In genomic region chr5:180816608-180817534, GRCh38 we compare ENCODE assay signal across 1 cellular context.
TF ChIP-seq lines count a peak whose summit lies in the region.

No MANE protein-coding gene starts in this region.

TF ChIP-seq in HEK293, 187 proteins besides CTCF, POLR2A, EP300 and RAD21 (continued from another document and continues in another):
- TF ChIP-seq ZNF513 (tag by site-specific recombination; IDR thresholded peaks at IDR 0.05) = no peak
- TF ChIP-seq ZBTB6 (tag by site-specific recombination; IDR thresholded peaks at IDR 0.05) = no peak
- no peak for TF ChIP-seq ZNF16 (tag by site-specific recombination; IDR thresholded peaks at IDR 0.05; ENCODE audit: low read depth)
- no peak for TF ChIP-seq ZNF626 (tag by site-specific recombination; IDR thresholded peaks at IDR 0.05)
- TF ChIP-seq ZNF416 (tag by site-specific recombination; IDR thresholded peaks at IDR 0.05) = no peak
- no peak for TF ChIP-seq ZSCAN30 (tag by site-specific recombination; IDR thresholded peaks at IDR 0.05)
- no peak for TF ChIP-seq ZNF157 (tag by site-specific recombination; IDR thresholded peaks at IDR 0.05)
- TF ChIP-seq KLF10 (tag by site-specific recombination; IDR thresholded peaks at IDR 0.05) = no peak
- TF ChIP-seq BCL11B (tag by site-specific recombination; IDR thresholded peaks at IDR 0.05; ENCODE audit: low read depth) = no peak
- no peak for TF ChIP-seq ZNF350 (tag by site-specific recombination; IDR thresholded peaks at IDR 0.05)
- TF ChIP-seq BCL6B (tag by site-specific recombination; IDR thresholded peaks at IDR 0.05) = no peak
- TF ChIP-seq SCRT2 (tag by site-specific recombination; IDR thresholded peaks at IDR 0.05) = no peak
- no peak for TF ChIP-seq ZNF404 (tag by site-specific recombination; IDR thresholded peaks at IDR 0.05)
- no peak for TF ChIP-seq ZNF670 (tag by site-specific recombination; IDR thresholded peaks at IDR 0.05; ENCODE audit: low read depth)
- TF ChIP-seq ZNF549 (tag by site-specific recombination; IDR thresholded peaks at IDR 0.05) = no peak
- TF ChIP-seq ZSCAN23 (tag by site-specific recombination; IDR thresholded peaks at IDR 0.05) = no peak
- no peak for TF ChIP-seq ZFHX2 (tag by site-specific recombination; conservative IDR thresholded peaks at IDR 0.05)
- no peak for TF ChIP-seq ZNF548 (tag by site-specific recombination; IDR thresholded peaks at IDR 0.05)
- TF ChIP-seq ZNF560 (tag by site-specific recombination; IDR thresholded peaks at IDR 0.05; ENCODE audit: borderline replicate concordance) = no peak
- no peak for TF ChIP-seq ZNF266 (tag by site-specific recombination; IDR thresholded peaks at IDR 0.05; ENCODE audit: low read depth)
- TF ChIP-seq REST (tag by site-specific recombination; IDR thresholded peaks at IDR 0.05) = no peak
- TF ChIP-seq ZNF292 (tag by site-specific recombination; IDR thresholded peaks at IDR 0.05; ENCODE audit: borderline replicate concordance, low read depth) = no peak
- no peak for TF ChIP-seq ZNF211 (tag by site-specific recombination; IDR thresholded peaks at IDR 0.05; ENCODE audit: low read depth)
- TF ChIP-seq GLIS1 (tag by site-specific recombination; IDR thresholded peaks at IDR 0.05) = peak; percentile 94
- no peak for TF ChIP-seq ZNF654 (tag by site-specific recombination; IDR thresholded peaks at IDR 0.05; ENCODE audit: low read depth)
- TF ChIP-seq ZNF324 (tag by site-specific recombination; IDR thresholded peaks at IDR 0.05) = no peak; the same call in 1 of the 2 replicates
- no peak for TF ChIP-seq ZNF776 (tag by site-specific recombination; IDR thresholded peaks at IDR 0.05; ENCODE audit: borderline replicate concordance)
- TF ChIP-seq ZNF302 (tag by site-specific recombination; IDR thresholded peaks at IDR 0.05; ENCODE audit: low read depth) = no peak
- no peak for TF ChIP-seq ZSCAN5A (tag by site-specific recombination; IDR thresholded peaks at IDR 0.05)
- no peak for TF ChIP-seq ZNF221 (tag by site-specific recombination; IDR thresholded peaks at IDR 0.05; ENCODE audit: borderline replicate concordance)
- TF ChIP-seq ZNF148 (tag by site-specific recombination; IDR thresholded peaks at IDR 0.05; ENCODE audit: borderline replicate concordance) = no peak
- no peak for TF ChIP-seq ZNF311 (tag by site-specific recombination; IDR thresholded peaks at IDR 0.05; ENCODE audit: borderline replicate concordance)
- 0 out of 2 replicates have a peak, but pooled peaks have one; percentile 34 for TF ChIP-seq ZNF394 (tag by site-specific recombination; IDR thresholded peaks at IDR 0.05; ENCODE audit: borderline replicate concordance)
- no peak for TF ChIP-seq ZNF571 (tag by site-specific recombination; IDR thresholded peaks at IDR 0.05)
- no peak for TF ChIP-seq ZNF501 (tag by site-specific recombination; IDR thresholded peaks at IDR 0.05)
- TF ChIP-seq MZF1 (tag by site-specific recombination; IDR thresholded peaks at IDR 0.05; ENCODE audit: borderline replicate concordance) = no peak
- no peak for TF ChIP-seq ZNF585B (tag by site-specific recombination; IDR thresholded peaks at IDR 0.05)
- TF ChIP-seq ZNF121 (tag by site-specific recombination; IDR thresholded peaks at IDR 0.05) = no peak
- no peak for TF ChIP-seq ZNF580 (tag by site-specific recombination; IDR thresholded peaks at IDR 0.05)
- no peak for TF ChIP-seq INSM2 (tag by site-specific recombination; IDR thresholded peaks at IDR 0.05)
- TF ChIP-seq ZNF169 (tag by site-specific recombination; IDR thresholded peaks at IDR 0.05) = no peak
- no peak for TF ChIP-seq MEIS1 (CRISPR knock-in tag; IDR thresholded peaks at IDR 0.05; ENCODE audit: borderline replicate concordance)
- no peak for TF ChIP-seq ZNF768 (tag by site-specific recombination; IDR thresholded peaks at IDR 0.05)
- peak; percentile 68 for TF ChIP-seq ZBTB17 (tag by site-specific recombination; IDR thresholded peaks at IDR 0.05)
- no peak for TF ChIP-seq ZNF362 (tag by site-specific recombination; IDR thresholded peaks at IDR 0.05)
- no peak for TF ChIP-seq ATF2 (tag by site-specific recombination; IDR thresholded peaks at IDR 0.05; ENCODE audit: low read depth)
- no peak for TF ChIP-seq SALL2 (tag by site-specific recombination; IDR thresholded peaks at IDR 0.05; ENCODE audit: borderline replicate concordance)
- no peak for TF ChIP-seq ZNF280C (tag by site-specific recombination; IDR thresholded peaks at IDR 0.05)
- TF ChIP-seq GLI4 (tag by site-specific recombination; IDR thresholded peaks at IDR 0.05) = no peak
